ENCODE assay signal across 21 cellular contexts in the genomic region with DNA sequence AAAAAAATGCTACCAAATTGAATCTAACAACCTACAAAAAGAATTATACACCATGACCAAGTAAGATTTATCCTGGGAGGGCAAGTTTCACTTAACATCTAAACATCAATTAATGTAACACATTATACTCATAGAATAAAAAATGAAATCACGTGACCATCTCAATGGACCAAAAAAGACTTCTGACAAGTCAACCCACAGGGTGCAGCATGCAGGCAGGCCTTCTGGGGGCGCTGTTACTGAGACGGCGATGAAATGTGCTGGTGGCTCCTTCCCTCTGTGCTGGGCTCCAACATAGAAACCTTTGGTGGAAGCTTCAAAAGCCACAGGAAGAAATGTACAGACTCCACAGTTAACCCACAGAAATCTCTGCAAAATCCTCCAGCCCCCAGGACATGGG.
A peak's percentile ranks its signal among the peaks of the same experiment; 100 is the strongest.
DNase-seq lines count a peak whose midpoint lies in the region; ATAC-seq, FAIRE-seq and TF ChIP-seq lines count a peak whose summit lies in the region.
"Had no signal": no experiment of that assay in that cellular context is flagged by ENCODE, and none has a peak within 500 bp of the region (broad histone marks: within the 10 kb centered on the region; RNA-seq: fewer than 3 reads in every experiment).

No MANE protein-coding gene starts in this region.

- H3K4me3 Mint-ChIP-seq in neural progenitor cell: no peak overlapping the region
- no peak overlapping the region for H3K4me3 Mint-ChIP-seq in CD8-positive, alpha-beta T cell
- H3K4me3 Mint-ChIP-seq: activated naive CD8-positive, alpha-beta T cell treated with anti-CD3 and anti-CD28 coated beads, Interleukin-2, amount 10 ng/mL, durations not matched to agents 7 days and 5 days had no signal

- no peak for ATAC-seq in CD8-positive, alpha-beta T cell
- ATAC-seq: left cardiac atrium, pancreas had no signal

- no peaks in the 10 kb centered on the region for H3K36me3 ChIP-seq in H1 (ENCODE audit: control insufficient read depth in 2 of 4, insufficient read depth in 4 of 4, low read length in 3 of 4)
- no peaks in the 10 kb centered on the region for H3K36me3 ChIP-seq in neural progenitor cell
- H3K36me3 ChIP-seq in CD8-positive, alpha-beta T cell (ENCODE audit: insufficient read depth, low read length): no peaks in the 10 kb centered on the region
- H3K36me3 ChIP-seq: BE2C, pancreas, spleen had no signal

- no peaks in the 10 kb centered on the region for H4K20me1 ChIP-seq in H1 (replicated peaks in 1 of 2; ENCODE audit: control insufficient read depth in 1 of 2, insufficient read depth in 2 of 2, low read length in 2 of 2)
- H4K20me1 ChIP-seq in neural progenitor cell (ENCODE audit: low read depth): no peaks in the 10 kb centered on the region

- H4K8ac ChIP-seq in H1 (ENCODE audit: extremely low read depth, insufficient read depth, low read length): no peak overlapping the region

- no peak overlapping the region for H4K5ac ChIP-seq in H1 (ENCODE audit: insufficient read length, low read depth, low read length)

- no peak for TF ChIP-seq EP300 in H1 (IDR thresholded peaks at IDR 0.05; ENCODE audit: borderline replicate concordance in 1 of 2, low read depth in 2 of 2, low read length in 2 of 2)

- no peak overlapping the region for H2AK5ac ChIP-seq in H1 (ENCODE audit: low read depth, low read length)

- CTCF ChIA-PET in H1 (lab: Charles Lee; ENCODE audit: partially characterized antibody): interaction anchor here (0.6 to 4.4 kb wide), 22 partner anchors 9 to 643 kb away, joined by 3 to 33 read pairs (median 4); no protein-coding TSS in a partner anchor
- CTCF ChIA-PET in CD8-positive, alpha-beta T cell (lab: Charles Lee): no interaction called here

- no peak overlapping the region for H3K14ac ChIP-seq in H1 (ENCODE audit: insufficient read length)

- H2AFZ ChIP-seq in H1 (ENCODE audit: low read length) (0 out of 2 replicates have a peak overlapping the region, but pooled peaks have one; percentile 47), neural progenitor cell (replicated peaks) (peak overlapping the region; percentile 83)

- H3K4ac ChIP-seq in H1 (replicated peaks; ENCODE audit: insufficient read length, low read depth, low read length): no peak overlapping the region

- H2BK5ac ChIP-seq in H1 (ENCODE audit: low read depth, low read length): no peak overlapping the region

- DNase-seq in NAMALWA (ENCODE audit: low spot score) (peak; percentile 26), H1 (ENCODE audit: low read depth in 1 of 2, low spot score in 2 of 2) (peak; percentile 58 to 92), neural progenitor cell (ENCODE audit: low spot score) (peak; percentile 56), GM20000 (ENCODE audit: low spot score) (no peak), NCI-H345 treated with DMSO at 0.1 percent for 48 hours (lab: John Stamatoyannopoulos, UW; ENCODE audit: unreplicated experiment) (no peak)
- DNase-seq in CD8-positive, alpha-beta T cell: no peak
- no peak for DNase-seq in activated CD8-positive, alpha-beta memory T cell treated with anti-CD3 and anti-CD28 coated beads, Interleukin-2, amount 50 U/mL, for 48 hours
- DNase-seq: activated CD4-positive, alpha-beta T cell treated with anti-CD3 and anti-CD28 coated beads for 4 hours; activated naive CD8-positive, alpha-beta T cell treated with anti-CD3 and anti-CD28 coated beads, Interleukin-2, amount 10 ng/mL, durations not matched to agents 7 days and 5 days; activated T-cell treated with anti-CD3 and anti-CD28 coated beads for 4 hours; BE2C; caudate nucleus; DMS79; left cardiac atrium; NCI-H187 treated with DMSO at 0.1 percent for 48 hours; NCI-H526 treated with DMSO at 0.1 percent for 48 hours; pancreas; spleen; stimulated activated naive CD4-positive, alpha-beta T cell treated with Interleukin-2 at 50 U/mL for 16 hours had no signal

- no peak overlapping the region for H2BK120ac ChIP-seq in H1 (replicated peaks; ENCODE audit: low read depth, low read length)

- H3K9me3 ChIP-seq in H1 (ENCODE audit: insufficient read depth in 2 of 2, low read depth in 1 of 2, low read length in 1 of 2) (peaks cover 0 to 11% of the 10 kb centered on the region in 2 experiments; a peak in 1 of 4 replicates), neural progenitor cell (ENCODE audit: low read depth) (no peaks in the 10 kb centered on the region)
- H3K9me3 ChIP-seq in CD8-positive, alpha-beta T cell (ENCODE audit: low read length): no peaks in the 10 kb centered on the region
- H3K9me3 ChIP-seq: BE2C, pancreas had no signal

- peaks cover 4% of the 10 kb centered on the region for H3K4me1 Mint-ChIP-seq in neural progenitor cell
- H3K4me1 Mint-ChIP-seq in CD8-positive, alpha-beta T cell (ENCODE audit: low read depth): no peaks in the 10 kb centered on the region
- H3K4me1 Mint-ChIP-seq: activated naive CD8-positive, alpha-beta T cell treated with anti-CD3 and anti-CD28 coated beads, Interleukin-2, amount 10 ng/mL, durations not matched to agents 7 days and 5 days had no signal

- no peaks in the 10 kb centered on the region for H3F3A ChIP-seq in neural progenitor cell (ENCODE audit: low read depth)

- no peaks in the 10 kb centered on the region for H3K36me3 Mint-ChIP-seq in neural progenitor cell
- no peaks in the 10 kb centered on the region for H3K36me3 Mint-ChIP-seq in CD8-positive, alpha-beta T cell
- H3K36me3 Mint-ChIP-seq: activated naive CD8-positive, alpha-beta T cell treated with anti-CD3 and anti-CD28 coated beads, Interleukin-2, amount 10 ng/mL, durations not matched to agents 7 days and 5 days had no signal

- POLR2A ChIA-PET in H1 (lab: Charles Lee; ENCODE audit: partially characterized antibody): no interaction called here
- POLR2A ChIA-PET in CD8-positive, alpha-beta T cell (lab: Charles Lee): no interaction called here

- H3K9me3 Mint-ChIP-seq in neural progenitor cell: peaks cover 8% of the 10 kb centered on the region
- peaks cover 24% of the 10 kb centered on the region for H3K9me3 Mint-ChIP-seq in CD8-positive, alpha-beta T cell

- intact Hi-C loops in CD8-positive, alpha-beta T cell (cut with DNase I, micrococcal nuclease): no loop called here

- H3K4me1 ChIP-seq in H1 (replicated peaks in 1 of 4; ENCODE audit: control insufficient read depth in 3 of 4, insufficient read depth in 4 of 4, low read length in 3 of 4): peaks cover 0 to 3% (median 0%) of the 10 kb centered on the region in 4 experiments; a peak in 1 of 7 replicates
- H3K4me1 ChIP-seq in neural progenitor cell: no peaks in the 10 kb centered on the region
- no peaks in the 10 kb centered on the region for H3K4me1 ChIP-seq in CD8-positive, alpha-beta T cell (ENCODE audit: insufficient read depth, low read length)
- H3K4me1 ChIP-seq: BE2C, pancreas, spleen had no signal

- H3K27ac ChIP-seq in H1 (ENCODE audit: low read depth, low read length) (no peak overlapping the region), neural progenitor cell (no peak overlapping the region)
- H3K27ac ChIP-seq in CD8-positive, alpha-beta T cell (ENCODE audit: low read depth, low read length): no peak overlapping the region
- H3K27ac ChIP-seq: pancreas, RWPE1, spleen had no signal

- no peaks in the 10 kb centered on the region for H3K27me3 Mint-ChIP-seq in neural progenitor cell (ENCODE audit: insufficient read depth, low read depth)
- no peaks in the 10 kb centered on the region for H3K27me3 Mint-ChIP-seq in CD8-positive, alpha-beta T cell (ENCODE audit: low read depth)
- H3K27me3 Mint-ChIP-seq: activated naive CD8-positive, alpha-beta T cell treated with anti-CD3 and anti-CD28 coated beads, Interleukin-2, amount 10 ng/mL, durations not matched to agents 7 days and 5 days had no signal

- H3K9ac ChIP-seq in H1 (replicated peaks in 1 of 4; ENCODE audit: extremely low read depth in 1 of 4, low read depth in 3 of 4, low read length in 3 of 4) (no peak overlapping the region), neural progenitor cell (no peak overlapping the region)

- no peak for TF ChIP-seq POLR2A in H1 (IDR thresholded peaks at IDR 0.05; ENCODE audit: control extremely low read depth in 1 of 2, low read depth in 2 of 2, low read length in 2 of 2)

- TF ChIP-seq RAD21 in H1 (IDR thresholded peaks at IDR 0.05 in 1 of 2, conservative IDR thresholded peaks at IDR 0.05 in 1 of 2; ENCODE audit: low read depth in 2 of 2, low read length in 2 of 2): peak; percentile 56 to 75

- no peak overlapping the region for H3K56ac ChIP-seq in H1 (replicated peaks; ENCODE audit: insufficient read length, low read depth, low read length)

- H3K4me2 ChIP-seq in H1 (ENCODE audit: insufficient read depth in 1 of 2, low read depth in 2 of 2, low read length in 2 of 2) (no peak overlapping the region), neural progenitor cell (no peak overlapping the region)

- H3K79me1 ChIP-seq in H1 (ENCODE audit: low read depth, low read length): no peaks in the 10 kb centered on the region

- no peak overlapping the region for H3K23ac ChIP-seq in H1 (ENCODE audit: insufficient read length)

- H3K79me2 ChIP-seq in H1 (ENCODE audit: control insufficient read depth in 1 of 2, insufficient read depth in 2 of 2, low read length in 2 of 2): no peaks in the 10 kb centered on the region
- H3K79me2 ChIP-seq in neural progenitor cell (ENCODE audit: low read depth): no peaks in the 10 kb centered on the region

- no peak overlapping the region for H3K18ac ChIP-seq in H1 (ENCODE audit: extremely low read depth, low read length)

- H3K4me3 ChIP-seq in H1 (ENCODE audit: extremely low read depth in 1 of 4, insufficient read depth in 2 of 4, low read depth in 3 of 4, low read length in 4 of 4) (no peak overlapping the region), neural progenitor cell (no peak overlapping the region)
- no peak overlapping the region for H3K4me3 ChIP-seq in CD8-positive, alpha-beta T cell (ENCODE audit: low read depth, low read length)
- H3K4me3 ChIP-seq: pancreas, spleen had no signal

- H3K27ac Mint-ChIP-seq in neural progenitor cell: no peak overlapping the region
- H3K27ac Mint-ChIP-seq in CD8-positive, alpha-beta T cell: no peak overlapping the region
- H3K27ac Mint-ChIP-seq: activated naive CD8-positive, alpha-beta T cell treated with anti-CD3 and anti-CD28 coated beads, Interleukin-2, amount 10 ng/mL, durations not matched to agents 7 days and 5 days had no signal

- no peak overlapping the region for H2BK12ac ChIP-seq in H1 (ENCODE audit: low read depth, low read length)

- H3K23me2 ChIP-seq in H1 (ENCODE audit: low read depth, low read length): no peaks in the 10 kb centered on the region

- no peak overlapping the region for H4K91ac ChIP-seq in H1 (replicated peaks; ENCODE audit: insufficient read length, low read length)

- no peak overlapping the region for H2BK20ac ChIP-seq in H1 (ENCODE audit: low read length)

- peak; percentile 63 for FAIRE-seq in H1 (lab: Jason Lieb, UNC)

- WGBS in H1 (ENCODE audit: extremely low coverage in 1 of 2, insufficient coverage in 1 of 2, insufficient read length in 1 of 2, insufficient replicate concordance in 2 of 2, low coverage in 1 of 2, low lambda C conversion rate in 2 of 2, missing lambda C conversion rate in 1 of 2), 2 experiments: 32% methylated on average over 4 of the region's 4 CpGs; no CpG with 5 or more reads in 1 of the 2 experiments

- peak; percentile 23; the same call in 1 of the 3 replicates for TF ChIP-seq CTCF in GM12872 (IDR thresholded peaks at IDR 0.05; ENCODE audit: insufficient read depth, low read depth, low read length)
- TF ChIP-seq CTCF in H1 (IDR thresholded peaks at IDR 0.05; ENCODE audit: control extremely low read depth in 1 of 3, insufficient read depth in 1 of 3, low read depth in 1 of 3, low read length in 3 of 3): peak; percentile 79 to 95 (median 92)
- peak; percentile 70 for TF ChIP-seq CTCF in neural progenitor cell (IDR thresholded peaks at IDR 0.05)
- TF ChIP-seq CTCF in CD8-positive, alpha-beta T cell (IDR thresholded peaks at IDR 0.05): no peak
- no peak for TF ChIP-seq CTCF in GM20000 (IDR thresholded peaks at IDR 0.05; ENCODE audit: extremely low read depth, missing control alignments)

- no peak overlapping the region for H2BK15ac ChIP-seq in H1 (ENCODE audit: low read length)

- H3K27me3 ChIP-seq in H1 (replicated peaks in 1 of 4; ENCODE audit: control insufficient read depth in 3 of 4, extremely low read depth in 1 of 4, insufficient read depth in 3 of 4, low read length in 3 of 4) (no peaks in the 10 kb centered on the region), neural progenitor cell (no peaks in the 10 kb centered on the region)
- no peaks in the 10 kb centered on the region for H3K27me3 ChIP-seq in CD8-positive, alpha-beta T cell (ENCODE audit: insufficient read depth, low read length)
- H3K27me3 ChIP-seq: BE2C, pancreas, spleen had no signal

Comparison
In these comparisons a context has a peak if more than half of its experiments do, and no peak if none do; other contexts are left out.
1. CTCF ChIP-seq: peak in GM12872 (single experiment), H1 (3 of 3) and neural progenitor cell (single experiment); none in CD8-positive, alpha-beta T cell (single experiment) and GM20000 (single experiment).
2. DNase-seq: peak in NAMALWA (single experiment), H1 (2 of 2) and neural progenitor cell (single experiment); none in CD8-positive, alpha-beta T cell (0 of 7), GM20000 (single experiment), activated CD8-positive, alpha-beta memory T cell treated with anti-CD3 and anti-CD28 coated beads, Interleukin-2, amount 50 U/mL, for 48 hours (single experiment) and NCI-H345 treated with DMSO at 0.1 percent for 48 hours (single experiment).